In the genomic region with DNA sequence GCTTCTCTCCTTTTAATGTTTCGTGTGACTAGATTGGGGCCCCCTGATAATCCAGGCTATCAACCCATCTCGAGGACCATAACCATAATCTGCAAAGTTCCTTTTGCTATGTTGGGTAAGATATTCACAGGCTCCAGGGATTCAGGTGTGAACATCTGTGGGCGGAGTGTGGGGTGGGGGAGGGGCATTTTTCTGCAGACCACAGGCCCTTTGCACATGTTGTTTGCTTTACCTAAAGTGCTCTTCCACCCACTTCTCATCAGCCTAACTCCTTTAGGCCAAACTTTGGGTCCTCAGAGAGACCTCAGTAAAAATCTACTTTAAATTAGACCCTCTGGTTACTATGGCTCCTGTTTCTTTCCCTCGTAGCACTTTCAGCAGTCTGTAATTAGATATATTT, we compare ENCODE assay signal across 18 cellular contexts.
A peak's percentile ranks its signal among the peaks of the same experiment; 100 is the strongest.
DNase-seq lines count a peak whose midpoint lies in the region; ATAC-seq and TF ChIP-seq lines count a peak whose summit lies in the region.
"Had no signal": no experiment of that assay in that cellular context is flagged by ENCODE, and none has a peak within 500 bp of the region (broad histone marks: within the 10 kb centered on the region; RNA-seq: fewer than 3 reads in every experiment).

No MANE protein-coding gene starts in this region.

- H3K27me3 ChIP-seq in colonic mucosa (no peaks in the 10 kb centered on the region), mesendoderm (ENCODE audit: insufficient read depth, low read length, poor library complexity) (no peaks in the 10 kb centered on the region)
- H3K27me3 ChIP-seq: BLaER1 treated with 17β-estradiol and CSF1 and Interleukin-3, amounts not matched to agents 10 nM and 100 nM had no signal

- H3K4me1 ChIP-seq in HEK293 (ENCODE audit: control insufficient read depth, insufficient read depth, low read length) (no peaks in the 10 kb centered on the region), colonic mucosa (no peaks in the 10 kb centered on the region), mesendoderm (ENCODE audit: control insufficient read depth, low read depth, low read length) (no peaks in the 10 kb centered on the region)
- H3K4me1 ChIP-seq: A549; BLaER1 treated with 17β-estradiol and CSF1 and Interleukin-3, amounts not matched to agents 10 nM and 100 nM; Caco-2 had no signal

- H2BK5ac ChIP-seq in mesendoderm (ENCODE audit: low read length), result no peak overlapping the region

- no peaks in the 10 kb centered on the region for H3K79me2 ChIP-seq in mesendoderm (ENCODE audit: control insufficient read depth, insufficient read depth, low read length)

- TF ChIP-seq CTCF in HEK293 (tag by site-specific recombination; IDR thresholded peaks at IDR 0.05) (no peak), WTC11 (IDR thresholded peaks at IDR 0.05) (no peak), colonic mucosa (IDR thresholded peaks at IDR 0.05) (no peak)

- H2BK15ac ChIP-seq in mesendoderm (replicated peaks; ENCODE audit: low read depth), result no peak overlapping the region

- H3K18ac ChIP-seq in mesendoderm (ENCODE audit: low read length), result no peak overlapping the region

- H3K4ac ChIP-seq in mesendoderm (ENCODE audit: low read depth, low read length), result no peak overlapping the region

- POLR2A ChIA-PET in HEK293 (lab: Yijun Ruan, JAX) (no interaction called here), WTC11 (lab: Charles Lee) (no interaction called here)

- H2BK120ac ChIP-seq in mesendoderm (ENCODE audit: low read depth, low read length), result no peak overlapping the region

- no peak overlapping the region for H2AK5ac ChIP-seq in mesendoderm (ENCODE audit: low read length)

- H4K5ac ChIP-seq in mesendoderm (ENCODE audit: low read length), result no peak overlapping the region

- no peak overlapping the region for H3K4me2 ChIP-seq in mesendoderm (ENCODE audit: low read length)
- H3K4me2 ChIP-seq: A549; BLaER1 treated with 17β-estradiol and CSF1 and Interleukin-3, amounts not matched to agents 10 nM and 100 nM had no signal

- no peak overlapping the region for H3K27ac ChIP-seq in HEK293 (ENCODE audit: extremely low read depth, low read depth, low read length)
- H3K27ac ChIP-seq in colonic mucosa, result no peak overlapping the region
- H3K27ac ChIP-seq in mesendoderm (ENCODE audit: low read depth, low read length), result no peak overlapping the region
- H3K27ac ChIP-seq: 22Rv1; A549; BLaER1 treated with 17β-estradiol and CSF1 and Interleukin-3, amounts not matched to agents 10 nM and 100 nM; C4-2B had no signal

- no peak overlapping the region for H3K4me3 Mint-ChIP-seq in WTC11
- H3K4me3 Mint-ChIP-seq: B cell; CD4-positive, alpha-beta T cell; CD8-positive, alpha-beta T cell had no signal

- H3K79me1 ChIP-seq in mesendoderm (ENCODE audit: low read length), result no peaks in the 10 kb centered on the region

- no peaks in the 10 kb centered on the region for H3K9me3 Mint-ChIP-seq in WTC11
- H3K9me3 Mint-ChIP-seq: CD4-positive, alpha-beta T cell; CD8-positive, alpha-beta T cell had no signal

- intact Hi-C loops in colonic mucosa (cut with DNase I), result no loop called here

- no peak overlapping the region for H3K56ac ChIP-seq in mesendoderm (ENCODE audit: low read length)

- no peaks in the 10 kb centered on the region for H3K9me3 ChIP-seq in HEK293 (ENCODE audit: control insufficient read depth, insufficient read depth, low read depth, low read length)
- no peaks in the 10 kb centered on the region for H3K9me3 ChIP-seq in colonic mucosa
- H3K9me3 ChIP-seq: A549, Caco-2 had no signal

- H3K23ac ChIP-seq in mesendoderm (ENCODE audit: low read length), result no peak overlapping the region

- no peaks in the 10 kb centered on the region for H3K36me3 ChIP-seq in HEK293 (ENCODE audit: control insufficient read depth in 2 of 2, insufficient read depth in 1 of 2, low read length in 2 of 2)
- no peaks in the 10 kb centered on the region for H3K36me3 ChIP-seq in colonic mucosa
- no peaks in the 10 kb centered on the region for H3K36me3 ChIP-seq in mesendoderm (ENCODE audit: control insufficient read depth, insufficient read depth, low read length)
- H3K36me3 ChIP-seq: BLaER1 treated with 17β-estradiol and CSF1 and Interleukin-3, amounts not matched to agents 10 nM and 100 nM had no signal

- H3K9ac ChIP-seq in colonic mucosa (ENCODE audit: low read depth in 2 of 2, low read length in 2 of 2), result no peak overlapping the region
- H3K9ac ChIP-seq in mesendoderm (ENCODE audit: low read length), result no peak overlapping the region
- H3K9ac ChIP-seq: BLaER1 treated with 17β-estradiol and CSF1 and Interleukin-3, amounts not matched to agents 10 nM and 100 nM had no signal

- no peak overlapping the region for H3K27ac Mint-ChIP-seq in WTC11
- H3K27ac Mint-ChIP-seq: B cell; CD4-positive, alpha-beta T cell; CD8-positive, alpha-beta T cell had no signal

- ATAC-seq in WTC11 (no peak), HG02798 (IDR thresholded peaks at IDR 0.05; ENCODE audit: poor library complexity, unreplicated experiment) (no peak), GM19328 (IDR thresholded peaks at IDR 0.05; ENCODE audit: unreplicated experiment) (no peak)
- ATAC-seq: A549; CD8-positive, alpha-beta T cell had no signal

- DNase-seq in WTC11 (ENCODE audit: low spot score), result no peak
- peak; percentile 9 for DNase-seq in colonic mucosa
- DNase-seq in mesendoderm, result no peak
- DNase-seq: AML-193; Caco-2; Calu3; CD4-positive, alpha-beta T cell; CD8-positive, alpha-beta T cell; DMS79 treated with DMSO at 0.1 percent for 48 hours; GF-D8 had no signal

- CTCF ChIA-PET in HEK293 (lab: Yijun Ruan, JAX), result interaction anchor here (1.2 kb wide), 1 partner anchor 187 kb away, joined by 3 read pairs; no protein-coding TSS in a partner anchor
- CTCF ChIA-PET in WTC11 (lab: Charles Lee), result no interaction called here

- no peak overlapping the region for H3K4me3 ChIP-seq in HEK293 (ENCODE audit: low read depth, low read length)
- H3K4me3 ChIP-seq in colonic mucosa, result no peak overlapping the region
- no peak overlapping the region for H3K4me3 ChIP-seq in mesendoderm (ENCODE audit: low read length)
- H3K4me3 ChIP-seq: A549; BLaER1 treated with 17β-estradiol and CSF1 and Interleukin-3, amounts not matched to agents 10 nM and 100 nM had no signal

- WGBS in mesendoderm (ENCODE audit: extremely low coverage, insufficient coverage, low lambda C conversion rate), result no CpG with 5 or more reads among the region's 4 CpGs

- peaks cover 7% of the 10 kb centered on the region for H3K4me1 Mint-ChIP-seq in WTC11
- H3K4me1 Mint-ChIP-seq: B cell had no signal

- H3K36me3 Mint-ChIP-seq in WTC11, result no peaks in the 10 kb centered on the region
- H3K36me3 Mint-ChIP-seq: CD8-positive, alpha-beta T cell had no signal

- no peak overlapping the region for H4K8ac ChIP-seq in mesendoderm (ENCODE audit: low read depth, low read length)

- H3K27me3 Mint-ChIP-seq in WTC11 (ENCODE audit: low read depth), result no peaks in the 10 kb centered on the region
- H3K27me3 Mint-ChIP-seq: CD4-positive, alpha-beta T cell had no signal

TF ChIP-seq in HEK293, 187 proteins besides CTCF, POLR2A, EP300 and RAD21:
- TF ChIP-seq ZNF623 (tag by site-specific recombination; IDR thresholded peaks at IDR 0.05), result peak; percentile 88
- no peak for TF ChIP-seq ZNF354C (tag by site-specific recombination; IDR thresholded peaks at IDR 0.05; ENCODE audit: borderline replicate concordance, low read depth)
- TF ChIP-seq, protein P1, sequence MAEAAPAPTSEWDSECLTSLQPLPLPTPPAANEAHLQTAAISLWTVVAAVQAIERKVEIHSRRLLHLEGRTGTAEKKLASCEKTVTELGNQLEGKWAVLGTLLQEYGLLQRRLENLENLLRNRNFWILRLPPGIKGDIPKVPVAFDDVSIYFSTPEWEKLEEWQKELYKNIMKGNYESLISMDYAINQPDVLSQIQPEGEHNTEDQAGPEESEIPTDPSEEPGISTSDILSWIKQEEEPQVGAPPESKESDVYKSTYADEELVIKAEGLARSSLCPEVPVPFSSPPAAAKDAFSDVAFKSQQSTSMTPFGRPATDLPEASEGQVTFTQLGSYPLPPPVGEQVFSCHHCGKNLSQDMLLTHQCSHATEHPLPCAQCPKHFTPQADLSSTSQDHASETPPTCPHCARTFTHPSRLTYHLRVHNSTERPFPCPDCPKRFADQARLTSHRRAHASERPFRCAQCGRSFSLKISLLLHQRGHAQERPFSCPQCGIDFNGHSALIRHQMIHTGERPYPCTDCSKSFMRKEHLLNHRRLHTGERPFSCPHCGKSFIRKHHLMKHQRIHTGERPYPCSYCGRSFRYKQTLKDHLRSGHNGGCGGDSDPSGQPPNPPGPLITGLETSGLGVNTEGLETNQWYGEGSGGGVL (tag by site-specific recombination; IDR thresholded peaks at IDR 0.05), result no peak
- no peak for TF ChIP-seq ZNF677 (tag by site-specific recombination; IDR thresholded peaks at IDR 0.05)

TF ChIP-seq in WTC11, 78 proteins besides CTCF, POLR2A, EP300 and RAD21:
- TF ChIP-seq GTF2I (CRISPR knock-in tag; conservative IDR thresholded peaks at IDR 0.05), result peak; percentile 79
- TF ChIP-seq, protein P2, sequence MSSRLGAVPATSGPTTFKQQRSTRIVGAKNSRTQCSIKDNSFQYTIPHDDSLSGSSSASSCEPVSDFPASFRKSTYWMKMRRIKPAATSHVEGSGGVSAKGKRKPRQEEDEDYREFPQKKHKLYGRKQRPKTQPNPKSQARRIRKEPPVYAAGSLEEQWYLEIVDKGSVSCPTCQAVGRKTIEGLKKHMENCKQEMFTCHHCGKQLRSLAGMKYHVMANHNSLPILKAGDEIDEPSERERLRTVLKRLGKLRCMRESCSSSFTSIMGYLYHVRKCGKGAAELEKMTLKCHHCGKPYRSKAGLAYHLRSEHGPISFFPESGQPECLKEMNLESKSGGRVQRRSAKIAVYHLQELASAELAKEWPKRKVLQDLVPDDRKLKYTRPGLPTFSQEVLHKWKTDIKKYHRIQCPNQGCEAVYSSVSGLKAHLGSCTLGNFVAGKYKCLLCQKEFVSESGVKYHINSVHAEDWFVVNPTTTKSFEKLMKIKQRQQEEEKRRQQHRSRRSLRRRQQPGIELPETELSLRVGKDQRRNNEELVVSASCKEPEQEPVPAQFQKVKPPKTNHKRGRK (CRISPR knock-in tag; IDR thresholded peaks at IDR 0.05; ENCODE audit: borderline replicate concordance), result no peak
